ENCODE assay signal across 16 cellular contexts in genomic region chr6:47288245-47289090, GRCh38. TPM values are rescaled to one million over a fixed set of nuclear protein-coding genes. Genes with fewer than 3 reads are reported as not detected.
DNase-seq lines count a peak whose midpoint lies in the region; ATAC-seq and TF ChIP-seq lines count a peak whose summit lies in the region.
"Had no signal": no experiment of that assay in that cellular context is flagged by ENCODE, and none has a peak within 500 bp of the region (broad histone marks: within the 10 kb centered on the region; RNA-seq: fewer than 3 reads in every experiment).

No MANE protein-coding gene starts in this region.

- H3K27ac Mint-ChIP-seq in nephron progenitor cell: peak overlapping the region; percentile 78
- no peak overlapping the region for H3K27ac Mint-ChIP-seq in activated T-helper 1 cell treated with anti-CD3 and anti-CD28 coated beads, Interleukin-12 subunit alpha, Interleukin-12 subunit beta, Interleukin-2, Interleukin-4 antibody, amounts not matched to agents 30 ng/mL and 10 ng/mL and 1 ng/mL, durations not matched to agents 14 hours and 24 hours and 36 hours
- H3K27ac Mint-ChIP-seq in activated CD8-positive, alpha-beta memory T cell treated with anti-CD3 and anti-CD28 coated beads, Interleukin-2, amount 10 ng/mL, durations not matched to agents 7 days and 5 days: no peak overlapping the region
- H3K27ac Mint-ChIP-seq: CD8-positive, alpha-beta T cell; naive thymus-derived CD8-positive, alpha-beta T cell; T-helper 2 cell treated with Interferon-gamma antibody and Interleukin-4, amounts not matched to agents 5 μg/mL and 100 μg/mL, for 36 hours had no signal

- H3K27me3 Mint-ChIP-seq in nephron progenitor cell (ENCODE audit: low read depth, poor library complexity): no peaks in the 10 kb centered on the region
- H3K27me3 Mint-ChIP-seq in activated T-helper 1 cell treated with anti-CD3 and anti-CD28 coated beads, Interleukin-12 subunit alpha, Interleukin-12 subunit beta, Interleukin-2, Interleukin-4 antibody, amounts not matched to agents 30 ng/mL and 10 ng/mL and 1 ng/mL, durations not matched to agents 14 hours and 24 hours and 36 hours (ENCODE audit: insufficient read depth): no peaks in the 10 kb centered on the region
- peaks cover 3% of the 10 kb centered on the region for H3K27me3 Mint-ChIP-seq in activated CD8-positive, alpha-beta memory T cell treated with anti-CD3 and anti-CD28 coated beads, Interleukin-2, amount 10 ng/mL, durations not matched to agents 7 days and 5 days

- H3K9me3 ChIP-seq in HUES64 (ENCODE audit: insufficient read depth, low read depth, low read length) (no peaks in the 10 kb centered on the region), tibial artery (no peaks in the 10 kb centered on the region)
- H3K9me3 ChIP-seq: right atrium auricular region had no signal

- H3K4me1 ChIP-seq in HUES64 (ENCODE audit: insufficient read depth, low read length) (peaks cover 40% of the 10 kb centered on the region), tibial artery (no peaks in the 10 kb centered on the region)
- H3K4me1 ChIP-seq: right atrium auricular region had no signal

- DNase-seq in DMS53 (lab: John Stamatoyannopoulos, UW): peak; percentile 86
- peak; percentile 86 for DNase-seq in NCI-H748 treated with DMSO at 0.1 percent for 48 hours (lab: John Stamatoyannopoulos, UW)
- DNase-seq in nephron progenitor cell: peak; percentile 22
- no peak for DNase-seq in activated T-helper 1 cell treated with anti-CD3 and anti-CD28 coated beads, Interleukin-12 subunit alpha, Interleukin-12 subunit beta, Interleukin-2, Interleukin-4 antibody, amounts not matched to agents 30 ng/mL and 10 ng/mL and 1 ng/mL, durations not matched to agents 14 hours and 24 hours and 36 hours (ENCODE audit: low spot score)
- DNase-seq in tibial artery: no peak
- no peak for DNase-seq in activated CD8-positive, alpha-beta memory T cell treated with anti-CD3 and anti-CD28 coated beads, Interleukin-2, amount 10 ng/mL, durations not matched to agents 7 days and 5 days
- DNase-seq: activated CD4-positive, alpha-beta T cell treated with anti-CD3 and anti-CD28 coated beads, Interleukin-2, amount 50 U/mL, for 48 hours; CD8-positive, alpha-beta T cell; GOT3; naive thymus-derived CD8-positive, alpha-beta T cell; NCI-H446 treated with DMSO at 0.1 percent for 48 hours; stimulated activated CD4-positive, alpha-beta T cell treated with anti-CD3 and anti-CD28 coated beads, Interleukin-2, amount 100 ng/mL, for 48 hours had no signal

- H3K36me3 Mint-ChIP-seq in nephron progenitor cell (ENCODE audit: low read depth): peaks cover 58% of the 10 kb centered on the region
- no peaks in the 10 kb centered on the region for H3K36me3 Mint-ChIP-seq in activated T-helper 1 cell treated with anti-CD3 and anti-CD28 coated beads, Interleukin-12 subunit alpha, Interleukin-12 subunit beta, Interleukin-2, Interleukin-4 antibody, amounts not matched to agents 30 ng/mL and 10 ng/mL and 1 ng/mL, durations not matched to agents 14 hours and 24 hours and 36 hours (ENCODE audit: low read depth)
- H3K36me3 Mint-ChIP-seq in activated CD8-positive, alpha-beta memory T cell treated with anti-CD3 and anti-CD28 coated beads, Interleukin-2, amount 10 ng/mL, durations not matched to agents 7 days and 5 days: no peaks in the 10 kb centered on the region
- H3K36me3 Mint-ChIP-seq: CD8-positive, alpha-beta T cell had no signal

- intact Hi-C loops in activated T-helper 1 cell treated with anti-CD3 and anti-CD28 coated beads, Interleukin-12 subunit alpha, Interleukin-12 subunit beta, Interleukin-2, Interleukin-4 antibody, amounts not matched to agents 30 ng/mL and 10 ng/mL and 1 ng/mL, durations not matched to agents 14 hours and 24 hours and 36 hours (cut with micrococcal nuclease): no loop called here
- intact Hi-C loops in tibial artery (cut with DNase I; ENCODE audit: low total_unique reads): no loop called here

- peaks cover 5% of the 10 kb centered on the region for H3K9me3 Mint-ChIP-seq in nephron progenitor cell
- peaks cover 12% of the 10 kb centered on the region for H3K9me3 Mint-ChIP-seq in activated T-helper 1 cell treated with anti-CD3 and anti-CD28 coated beads, Interleukin-12 subunit alpha, Interleukin-12 subunit beta, Interleukin-2, Interleukin-4 antibody, amounts not matched to agents 30 ng/mL and 10 ng/mL and 1 ng/mL, durations not matched to agents 14 hours and 24 hours and 36 hours
- no peaks in the 10 kb centered on the region for H3K9me3 Mint-ChIP-seq in activated CD8-positive, alpha-beta memory T cell treated with anti-CD3 and anti-CD28 coated beads, Interleukin-2, amount 10 ng/mL, durations not matched to agents 7 days and 5 days (ENCODE audit: low read depth)

- peaks cover 32% of the 10 kb centered on the region for H3K36me3 ChIP-seq in HUES64 (ENCODE audit: insufficient read depth, low read length)
- no peaks in the 10 kb centered on the region for H3K36me3 ChIP-seq in tibial artery
- H3K36me3 ChIP-seq: right atrium auricular region had no signal

- H3K27me3 ChIP-seq in HUES64 (ENCODE audit: insufficient read depth, low read length) (no peaks in the 10 kb centered on the region), tibial artery (no peaks in the 10 kb centered on the region)
- H3K27me3 ChIP-seq: right atrium auricular region had no signal

- 83% methylated on average over 6 of the region's 8 CpGs for WGBS in HUES64

- TF ChIP-seq CTCF in nephron progenitor cell (IDR thresholded peaks at IDR 0.05) (no peak), tibial artery (IDR thresholded peaks at IDR 0.05) (no peak)

- H3K27ac ChIP-seq in HUES64 (ENCODE audit: low read depth, low read length): 0 out of 2 replicates have a peak overlapping the region, but pooled peaks have one; percentile 32
- H3K27ac ChIP-seq in tibial artery: no peak overlapping the region
- H3K27ac ChIP-seq: right atrium auricular region, RWPE1 had no signal

- ATAC-seq in activated CD8-positive, alpha-beta memory T cell treated with anti-CD3 and anti-CD28 coated beads, Interleukin-2, amount 10 ng/mL, durations not matched to agents 7 days and 5 days: no peak
- ATAC-seq: CD8-positive, alpha-beta T cell; naive thymus-derived CD8-positive, alpha-beta T cell had no signal

- peaks cover 43% of the 10 kb centered on the region for H3K4me1 Mint-ChIP-seq in nephron progenitor cell
- no peaks in the 10 kb centered on the region for H3K4me1 Mint-ChIP-seq in activated T-helper 1 cell treated with anti-CD3 and anti-CD28 coated beads, Interleukin-12 subunit alpha, Interleukin-12 subunit beta, Interleukin-2, Interleukin-4 antibody, amounts not matched to agents 30 ng/mL and 10 ng/mL and 1 ng/mL, durations not matched to agents 14 hours and 24 hours and 36 hours (ENCODE audit: low read depth)
- no peaks in the 10 kb centered on the region for H3K4me1 Mint-ChIP-seq in activated CD8-positive, alpha-beta memory T cell treated with anti-CD3 and anti-CD28 coated beads, Interleukin-2, amount 10 ng/mL, durations not matched to agents 7 days and 5 days
- H3K4me1 Mint-ChIP-seq: naive thymus-derived CD8-positive, alpha-beta T cell had no signal

- CTCF ChIA-PET in activated CD8-positive, alpha-beta memory T cell treated with anti-CD3 and anti-CD28 coated beads, Interleukin-2, amount 10 ng/mL, durations not matched to agents 7 days and 5 days (lab: Charles Lee): no interaction called here

- peak overlapping the region; percentile 39 for H3K4me3 Mint-ChIP-seq in nephron progenitor cell
- no peak overlapping the region for H3K4me3 Mint-ChIP-seq in activated T-helper 1 cell treated with anti-CD3 and anti-CD28 coated beads, Interleukin-12 subunit alpha, Interleukin-12 subunit beta, Interleukin-2, Interleukin-4 antibody, amounts not matched to agents 30 ng/mL and 10 ng/mL and 1 ng/mL, durations not matched to agents 14 hours and 24 hours and 36 hours
- H3K4me3 Mint-ChIP-seq in activated CD8-positive, alpha-beta memory T cell treated with anti-CD3 and anti-CD28 coated beads, Interleukin-2, amount 10 ng/mL, durations not matched to agents 7 days and 5 days: no peak overlapping the region
- H3K4me3 Mint-ChIP-seq: CD8-positive, alpha-beta T cell; naive thymus-derived CD8-positive, alpha-beta T cell; T-helper 2 cell treated with Interferon-gamma antibody and Interleukin-4, amounts not matched to agents 5 μg/mL and 100 μg/mL, for 36 hours had no signal

- no peak overlapping the region for H3K9ac ChIP-seq in HUES64 (ENCODE audit: low read depth, low read length)

- no peak overlapping the region for H3K4me3 ChIP-seq in HUES64 (ENCODE audit: low read length)
- H3K4me3 ChIP-seq in tibial artery: no peak overlapping the region
- H3K4me3 ChIP-seq: right atrium auricular region had no signal

RNA-seq across cellular contexts. Expression of gene TNFRSF21, which starts 21.2 kb away (rescaled TPM):
- 30.3 TPM for polyA plus RNA-seq in HUES64 (2013, experiment 1 of 2)
- polyA plus RNA-seq in HUES64 (2013, experiment 2 of 2): 34.0 TPM
- 3.5 and 4.2 TPM in 2 replicates for total RNA-seq in activated T-helper 1 cell treated with anti-CD3 and anti-CD28 coated beads, Interleukin-12 subunit alpha, Interleukin-12 subunit beta, Interleukin-2, Interleukin-4 antibody, amounts not matched to agents 30 ng/mL and 10 ng/mL and 1 ng/mL, durations not matched to agents 14 hours and 24 hours and 36 hours
- under 1 TPM; 0.09 to 0.40 TPM for total RNA-seq in activated CD8-positive, alpha-beta memory T cell treated with anti-CD3 and anti-CD28 coated beads, Interleukin-2, amount 10 ng/mL, durations not matched to agents 7 days and 5 days
- polyA plus RNA-seq: naive thymus-derived CD8-positive, alpha-beta T cell had no signal

Comparison
In these comparisons a context has a peak if more than half of its experiments do, and no peak if none do; other contexts are left out.
1. DNase-seq: peak in DMS53 (single experiment), NCI-H748 treated with DMSO at 0.1 percent for 48 hours (single experiment) and nephron progenitor cell (single experiment); none in activated T-helper 1 cell treated with anti-CD3 and anti-CD28 coated beads, Interleukin-12 subunit alpha, Interleukin-12 subunit beta, Interleukin-2, Interleukin-4 antibody, amounts not matched to agents 30 ng/mL and 10 ng/mL and 1 ng/mL, durations not matched to agents 14 hours and 24 hours and 36 hours (single experiment), tibial artery (0 of 2) and activated CD8-positive, alpha-beta memory T cell treated with anti-CD3 and anti-CD28 coated beads, Interleukin-2, amount 10 ng/mL, durations not matched to agents 7 days and 5 days (single experiment).